Comparison of ENCODE assay signal across 8 cellular contexts in the genomic region with DNA sequence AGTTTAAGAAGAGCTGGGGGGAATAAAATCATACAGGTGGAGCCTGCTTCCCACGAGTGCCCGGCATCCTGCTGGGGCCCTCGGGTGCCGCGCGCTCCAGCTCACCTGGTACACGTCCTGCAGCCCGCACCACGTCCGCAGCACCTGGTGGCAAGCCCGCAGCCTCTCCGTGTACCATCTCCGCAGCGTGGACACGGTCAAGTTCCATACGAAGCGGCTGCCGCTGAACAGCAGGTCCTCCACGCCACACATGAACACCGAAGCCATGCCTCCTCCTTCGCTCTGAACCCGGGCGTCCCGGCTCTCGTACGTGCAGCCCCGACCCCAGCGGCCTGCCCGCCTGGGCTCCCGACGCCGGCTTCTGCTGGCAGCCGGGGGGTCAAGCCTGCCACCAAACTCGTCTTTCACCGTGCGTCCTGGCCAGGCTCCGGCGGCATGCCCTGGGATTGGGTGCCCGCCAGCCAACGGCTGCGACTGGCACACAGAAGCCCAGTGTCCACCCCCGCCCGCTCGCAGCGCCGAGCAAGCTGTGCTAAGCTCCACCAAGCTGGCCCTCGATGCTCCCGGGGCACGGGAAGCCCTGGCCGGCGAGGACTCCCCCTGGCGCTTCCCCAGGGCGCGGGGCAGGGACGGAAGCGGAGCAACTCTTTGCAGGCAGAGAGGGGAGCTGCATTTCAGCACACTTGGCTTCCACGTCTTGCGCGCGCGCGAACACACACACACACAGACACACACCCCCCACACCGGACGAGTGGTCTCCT. TPM values are rescaled to one million over a fixed set of nuclear protein-coding genes. Genes with fewer than 3 reads are reported as not detected.
A peak's percentile ranks its signal among the peaks of the same experiment; 100 is the strongest.
DNase-seq lines count a peak whose midpoint lies in the region; ATAC-seq, FAIRE-seq and TF ChIP-seq lines count a peak whose summit lies in the region.

A gene (minus strand): TSS at position 366 of the 761 bp plus-strand sequence. CDS start 99 bp downstream, at position 267.

- H3K27me3 Mint-ChIP-seq in activated naive CD8-positive, alpha-beta T cell treated with anti-CD3 and anti-CD28 coated beads, Interleukin-2, amount 50 U/mL, for 24 hours: peaks cover 60% of the 10 kb centered on the region
- H3K27me3 Mint-ChIP-seq in neural progenitor cell (ENCODE audit: insufficient read depth, low read depth): peaks cover 25% of the 10 kb centered on the region

- no peaks in the 10 kb centered on the region for H3F3A ChIP-seq in neural progenitor cell (ENCODE audit: low read depth)

- H3K4me1 Mint-ChIP-seq in activated naive CD8-positive, alpha-beta T cell treated with anti-CD3 and anti-CD28 coated beads, Interleukin-2, amount 50 U/mL, for 24 hours: peaks cover 10% of the 10 kb centered on the region
- peaks cover 13% of the 10 kb centered on the region for H3K4me1 Mint-ChIP-seq in neural progenitor cell

- H3K4me2 ChIP-seq in neural progenitor cell: peak within 1 kb of the TSS; percentile 97

- no peaks in the 10 kb centered on the region for H3K79me2 ChIP-seq in neural progenitor cell (ENCODE audit: low read depth)

- H3K36me3 ChIP-seq in neural progenitor cell: no peaks in the 10 kb centered on the region
- no peaks in the 10 kb centered on the region for H3K36me3 ChIP-seq in uterus

- no peak within 1 kb of the TSS for H3K27ac Mint-ChIP-seq in activated naive CD8-positive, alpha-beta T cell treated with anti-CD3 and anti-CD28 coated beads, Interleukin-2, amount 50 U/mL, for 24 hours
- H3K27ac Mint-ChIP-seq in neural progenitor cell: no peak within 1 kb of the TSS

- H3K27me3 ChIP-seq in neural progenitor cell (peaks cover 48% of the 10 kb centered on the region), uterus (no peaks in the 10 kb centered on the region)

- H3K9ac ChIP-seq in neural progenitor cell: no peak within 1 kb of the TSS

- no peaks in the 10 kb centered on the region for H3K9me3 Mint-ChIP-seq in activated naive CD8-positive, alpha-beta T cell treated with anti-CD3 and anti-CD28 coated beads, Interleukin-2, amount 50 U/mL, for 24 hours
- H3K9me3 Mint-ChIP-seq in neural progenitor cell: no peaks in the 10 kb centered on the region

- no peak within 1 kb of the TSS for H2AFZ ChIP-seq in neural progenitor cell (replicated peaks)

- H3K36me3 Mint-ChIP-seq in activated naive CD8-positive, alpha-beta T cell treated with anti-CD3 and anti-CD28 coated beads, Interleukin-2, amount 50 U/mL, for 24 hours (ENCODE audit: low read depth): no peaks in the 10 kb centered on the region
- no peaks in the 10 kb centered on the region for H3K36me3 Mint-ChIP-seq in neural progenitor cell

- peaks cover 30% of the 10 kb centered on the region for H4K20me1 ChIP-seq in neural progenitor cell (ENCODE audit: low read depth)

- FAIRE-seq in GM12892 (lab: Jason Lieb, UNC): no peak

- no peak within 1 kb of the TSS for H3K27ac ChIP-seq in neural progenitor cell
- peak within 1 kb of the TSS in 1 of 2 donors; percentile 8 for H3K27ac ChIP-seq in uterus

- peak within 1 kb of the TSS; percentile 58 for H3K4me3 ChIP-seq in neural progenitor cell
- peak within 1 kb of the TSS; percentile 42 to 46 for H3K4me3 ChIP-seq in uterus

- H3K4me3 Mint-ChIP-seq in activated naive CD8-positive, alpha-beta T cell treated with anti-CD3 and anti-CD28 coated beads, Interleukin-2, amount 50 U/mL, for 24 hours: peak within 1 kb of the TSS; percentile 58
- peak within 1 kb of the TSS; percentile 85 for H3K4me3 Mint-ChIP-seq in neural progenitor cell

- peak; percentile 44 for DNase-seq in GM10266 (ENCODE audit: extremely low spot score)
- peak; percentile 39 for DNase-seq in NAMALWA (ENCODE audit: low spot score)
- DNase-seq in activated naive CD8-positive, alpha-beta T cell treated with anti-CD3 and anti-CD28 coated beads, Interleukin-2, amount 50 U/mL, for 24 hours: peak; percentile 46
- DNase-seq in Right ventricle myocardium inferior (ENCODE audit: missing footprints): peak; percentile 92
- DNase-seq in neural progenitor cell (ENCODE audit: low spot score): peak; percentile 67
- DNase-seq in uterus: peak; percentile 26 to 35
- no peak for DNase-seq in HPDE6-E6E7 (ENCODE audit: extremely low spot score)
- no peak for DNase-seq in GM12892 (ENCODE audit: insufficient read length)

- peak; percentile 73 for ATAC-seq in activated naive CD8-positive, alpha-beta T cell treated with anti-CD3 and anti-CD28 coated beads, Interleukin-2, amount 50 U/mL, for 24 hours
- peak; percentile 90 for ATAC-seq in Right ventricle myocardium inferior

- intact Hi-C loops in Right ventricle myocardium inferior (cut with DNase I): no loop called here
- intact Hi-C loops in uterus (cut with DNase I; ENCODE audit: low total_unique reads): no loop called here

- H3K4me1 ChIP-seq in neural progenitor cell: peaks cover 21% of the 10 kb centered on the region
- no peaks in the 10 kb centered on the region for H3K4me1 ChIP-seq in uterus

- TF ChIP-seq CTCF in GM10266 (IDR thresholded peaks at IDR 0.05; ENCODE audit: control insufficient read depth, insufficient read depth, low read depth, missing control alignments) (peak; percentile 23), neural progenitor cell (IDR thresholded peaks at IDR 0.05) (peak; percentile 21), uterus (IDR thresholded peaks at IDR 0.05) (peak in 1 of 4 experiments; percentile 11)

- TF ChIP-seq POLR2A in uterus (IDR thresholded peaks at IDR 0.05) (no peak), GM12892 (IDR thresholded peaks at IDR 0.05; ENCODE audit: low read depth, low read length) (no peak)

- H3K9me3 ChIP-seq in neural progenitor cell (ENCODE audit: low read depth): no peaks in the 10 kb centered on the region
- no peaks in the 10 kb centered on the region for H3K9me3 ChIP-seq in uterus

RNA-seq across cellular contexts. Expression of the gene that starts here (rescaled TPM):
- total RNA-seq in Right ventricle myocardium inferior (16.0 TPM), neural progenitor cell (ENCODE audit: low replicate concordance) (13.0 and 17.3 TPM in 2 replicates), uterus (10 to 100 TPM in 3 of 4 donors, 1 to 10 TPM in 1; 9.4 to 87.0 (median 23.6) TPM)
- polyA plus RNA-seq in GM12892 (2012; ENCODE audit: missing spikeins): 0.47 TPM

Comparison
In these comparisons a context has a peak if more than half of its experiments do, and no peak if none do; other contexts are left out.
1. DNase-seq: peak in GM10266 (single experiment), NAMALWA (single experiment), activated naive CD8-positive, alpha-beta T cell treated with anti-CD3 and anti-CD28 coated beads, Interleukin-2, amount 50 U/mL, for 24 hours (single experiment), Right ventricle myocardium inferior (single experiment), neural progenitor cell (single experiment) and uterus (2 of 2); none in HPDE6-E6E7 (single experiment) and GM12892 (single experiment).